Comparison of ENCODE assay signal across 15 cellular contexts in genomic region chr1:21575351-21575942, GRCh38.
DNase-seq lines count a peak whose midpoint lies in the region; ATAC-seq, FAIRE-seq and TF ChIP-seq lines count a peak whose summit lies in the region.
"Had no signal": no experiment of that assay in that cellular context is flagged by ENCODE, and none has a peak within 500 bp of the region (broad histone marks: within the 10 kb centered on the region; RNA-seq: fewer than 3 reads in every experiment).

No MANE protein-coding gene starts in this region.

- H3K4me2 ChIP-seq in endothelial cell of umbilical vein (ENCODE audit: insufficient read depth, low read length): no peak overlapping the region
- H3K4me2 ChIP-seq in neuronal stem cell (ENCODE audit: insufficient read depth, low read length, poor library complexity, severe bottlenecking): no peak overlapping the region

- peak overlapping the region; percentile 78 for H3K9ac ChIP-seq in endothelial cell of umbilical vein (replicated peaks; ENCODE audit: extremely low read depth, insufficient read depth, low read length)
- H3K9ac ChIP-seq in neuronal stem cell (ENCODE audit: low read depth, low read length, poor library complexity): peak overlapping the region; percentile 84

- H3K14ac ChIP-seq in neuronal stem cell (ENCODE audit: low read length): peak overlapping the region; percentile 57

- no peaks in the 10 kb centered on the region for H3K4me1 Mint-ChIP-seq in immature natural killer cell
- H3K4me1 Mint-ChIP-seq: CD4-positive, CD25-positive, alpha-beta regulatory T cell had no signal

- peak overlapping the region; percentile 86 for H3K18ac ChIP-seq in neuronal stem cell (ENCODE audit: low read length)

- peak overlapping the region; percentile 93 for H3K27ac ChIP-seq in right cardiac atrium (ENCODE audit: low read length)
- peak overlapping the region; percentile 87 for H3K27ac ChIP-seq in endothelial cell of umbilical vein (ENCODE audit: insufficient read depth, low read depth, low read length)
- peak overlapping the region; percentile 12 for H3K27ac ChIP-seq in neuronal stem cell (replicated peaks; ENCODE audit: low read length)
- H3K27ac ChIP-seq: HL-60 had no signal

- ATAC-seq in right cardiac atrium (no peak), left cardiac atrium (no peak), GM19463 (IDR thresholded peaks at IDR 0.05; ENCODE audit: unreplicated experiment) (no peak)

- peak overlapping the region; percentile 85 for H2BK12ac ChIP-seq in neuronal stem cell (ENCODE audit: low read length)

- H3K79me1 ChIP-seq in neuronal stem cell (ENCODE audit: low read depth, low read length): no peaks in the 10 kb centered on the region

- no peaks in the 10 kb centered on the region for H4K20me1 ChIP-seq in endothelial cell of umbilical vein (replicated peaks; ENCODE audit: control insufficient read depth, extremely low read depth, insufficient read depth, low read length)

- H3K4me3 ChIP-seq in right cardiac atrium (ENCODE audit: low read length) (no peak overlapping the region), endothelial cell of umbilical vein (replicated peaks in 1 of 3; ENCODE audit: insufficient read depth in 1 of 3, low read depth in 1 of 3, low read length in 3 of 3) (no peak overlapping the region), neuronal stem cell (ENCODE audit: low read length in 2 of 2) (no peak overlapping the region)

- dilution Hi-C loops in endothelial cell of umbilical vein (cut with MboI; ENCODE audit: extremely low pct_ligation_motif_present, low sequenced_read_pairs): no loop called here

- H3K36me3 Mint-ChIP-seq in immature natural killer cell: no peaks in the 10 kb centered on the region
- H3K36me3 Mint-ChIP-seq: CD4-positive, CD25-positive, alpha-beta regulatory T cell had no signal

- peaks cover 0 to 8% (median 8%) of the 10 kb centered on the region in 3 donors for H3K27me3 Mint-ChIP-seq in immature natural killer cell (ENCODE audit: low read depth in 3 of 3)

- no peaks in the 10 kb centered on the region for H3K79me2 ChIP-seq in endothelial cell of umbilical vein (ENCODE audit: control insufficient read depth, insufficient read depth, low read length)

- no peak overlapping the region for H3K4me3 Mint-ChIP-seq in immature natural killer cell
- H3K4me3 Mint-ChIP-seq: CD4-positive, CD25-positive, alpha-beta regulatory T cell had no signal

- no peak overlapping the region for H4K8ac ChIP-seq in neuronal stem cell (ENCODE audit: low read depth, low read length)

- H3K27me3 ChIP-seq in right cardiac atrium (ENCODE audit: control insufficient read depth, insufficient read depth) (no peaks in the 10 kb centered on the region), endothelial cell of umbilical vein (ENCODE audit: control insufficient read depth in 2 of 2, insufficient read depth in 2 of 2, low read length in 2 of 2) (peaks cover 0 to 9% of the 10 kb centered on the region in 2 experiments), neuronal stem cell (ENCODE audit: control insufficient read depth in 3 of 3, insufficient read depth in 3 of 3, low read depth in 1 of 3, low read length in 3 of 3) (peaks cover 0 to 8% (median 0%) of the 10 kb centered on the region in 3 experiments)

- no TSS peak for BruUV-seq in endothelial cell of umbilical vein (replicated peaks; lab: Mats Ljungman, UMichigan)

- H3K9me1 ChIP-seq in endothelial cell of umbilical vein (replicated peaks; ENCODE audit: control insufficient read depth, extremely low read depth, insufficient read depth, low read length): no peaks in the 10 kb centered on the region

- POLR2A ChIA-PET in endothelial cell of umbilical vein (lab: Charles Lee): no interaction called here

- H3K9me3 ChIP-seq in right cardiac atrium (ENCODE audit: control insufficient read depth, low read length) (no peaks in the 10 kb centered on the region), endothelial cell of umbilical vein (replicated peaks; ENCODE audit: control insufficient read depth, insufficient read depth, low read length) (no peaks in the 10 kb centered on the region), neuronal stem cell (replicated peaks in 1 of 2; ENCODE audit: control insufficient read depth in 2 of 2, insufficient read depth in 1 of 2, low read depth in 1 of 2, low read length in 2 of 2) (peaks cover 0 to 2% of the 10 kb centered on the region in 2 donors)

- H3K23ac ChIP-seq in neuronal stem cell (ENCODE audit: low read depth, low read length, poor library complexity): peak overlapping the region; percentile 25

- no peak overlapping the region for H2BK120ac ChIP-seq in neuronal stem cell (ENCODE audit: low read depth, low read length)

- H3K4me1 ChIP-seq in right cardiac atrium (ENCODE audit: control insufficient read depth, insufficient read depth, low read length) (peaks cover 6% of the 10 kb centered on the region), endothelial cell of umbilical vein (ENCODE audit: control insufficient read depth, extremely low read depth, insufficient read depth, low read length) (peaks cover 17% of the 10 kb centered on the region), neuronal stem cell (ENCODE audit: control insufficient read depth in 2 of 2, insufficient read depth in 1 of 2, low read depth in 1 of 2, low read length in 2 of 2) (peaks cover 10 to 19% of the 10 kb centered on the region in 2 donors)

- intact Hi-C loops in right cardiac atrium (cut with DNase I): loop anchor here in 2 of 4 donors (2.0 to 5.0 kb wide), 2 partner anchors 67 to 203 kb away; partner anchors contain the start of gene ALPL (in 2 of the 2)
- intact Hi-C loops in left cardiac atrium (cut with DNase I): loop anchor here (2.0 to 10.0 kb wide), 3 partner anchors 67 to 201 kb away; partner anchors contain the start of gene ALPL (in 1 of the 2)
- intact Hi-C loops in endothelial cell of umbilical vein (cut with micrococcal nuclease): loop anchor here (10.0 kb wide), 1 partner anchor 321 kb away; no protein-coding TSS in a partner anchor

- TF ChIP-seq CTCF in endothelial cell of umbilical vein (IDR thresholded peaks at IDR 0.05; ENCODE audit: extremely low read depth in 1 of 2, insufficient read depth in 1 of 2, low read depth in 1 of 2, low read length in 2 of 2): no peak

- no peak for FAIRE-seq in endothelial cell of umbilical vein (lab: Jason Lieb, UNC)
- FAIRE-seq: G401.6, GM12891 had no signal

- TF ChIP-seq POLR2A in endothelial cell of umbilical vein (IDR thresholded peaks at IDR 0.05; ENCODE audit: low read depth, low read length): no peak

- no peak overlapping the region for H3K27ac Mint-ChIP-seq in immature natural killer cell

- peak overlapping the region; percentile 84 for H2BK15ac ChIP-seq in neuronal stem cell (ENCODE audit: low read length)

- peak overlapping the region; percentile 33 for H4K91ac ChIP-seq in neuronal stem cell (ENCODE audit: low read depth, low read length, poor library complexity)

- no peaks in the 10 kb centered on the region for H3K9me3 Mint-ChIP-seq in immature natural killer cell
- H3K9me3 Mint-ChIP-seq: CD4-positive, CD25-positive, alpha-beta regulatory T cell had no signal

- CTCF ChIA-PET in endothelial cell of umbilical vein (lab: Charles Lee): interaction anchor here (1.3 kb wide), 1 partner anchor 205 kb away, joined by 6 read pairs; no protein-coding TSS in a partner anchor

- peak overlapping the region; percentile 58 for H3K4ac ChIP-seq in neuronal stem cell (ENCODE audit: low read length)

- peak overlapping the region; percentile 67 for H2AK5ac ChIP-seq in neuronal stem cell (ENCODE audit: low read depth, low read length)

- WGBS in right cardiac atrium: 93% methylated on average over 18 of the region's 18 CpGs
- WGBS in neuronal stem cell (ENCODE audit: extremely low coverage in 2 of 2, insufficient read length in 2 of 2, insufficient replicate concordance in 1 of 2), 2 donors: no CpG with 5 or more reads among the region's 18 CpGs

- H3K36me3 ChIP-seq in endothelial cell of umbilical vein (ENCODE audit: control insufficient read depth in 2 of 2, extremely low read depth in 1 of 2, insufficient read depth in 2 of 2, low read length in 2 of 2) (no peaks in the 10 kb centered on the region), neuronal stem cell (replicated peaks in 1 of 2; ENCODE audit: control insufficient read depth in 2 of 2, insufficient read depth in 2 of 2, low read length in 2 of 2) (peaks cover 0 to 8% of the 10 kb centered on the region in 2 donors)

- peak overlapping the region; percentile 63 for H2BK5ac ChIP-seq in neuronal stem cell (ENCODE audit: low read length)

- H2AFZ ChIP-seq in endothelial cell of umbilical vein (ENCODE audit: low read depth, low read length) (no peak overlapping the region), neuronal stem cell (ENCODE audit: low read length) (peak overlapping the region; percentile 93)

- DNase-seq in right cardiac atrium: peak in 1 of 3 donors; percentile 28
- DNase-seq in left cardiac atrium: no peak
- DNase-seq in endothelial cell of umbilical vein (ENCODE audit: low read depth, low spot score): no peak
- no peak for DNase-seq in neuronal stem cell (ENCODE audit: low spot score)
- DNase-seq in anterior cingulate cortex (lab: John Stamatoyannopoulos, UW): no peak
- no peak for DNase-seq in immature natural killer cell
- DNase-seq in DMS 273 (lab: John Stamatoyannopoulos, UW; ENCODE audit: unreplicated experiment): no peak
- DNase-seq: CD4-positive, CD25-positive, alpha-beta regulatory T cell; KG1; NCI-H1048; NCI-H146 had no signal

TF ChIP-seq in endothelial cell of umbilical vein, 7 proteins besides CTCF, POLR2A, EP300 and RAD21:
- TF ChIP-seq GATA2 (IDR thresholded peaks at IDR 0.05; ENCODE audit: insufficient read depth, insufficient read length, low read depth, low read length) (no peak), MYC (IDR thresholded peaks at IDR 0.05; ENCODE audit: low read depth, low read length) (no peak), FOS (IDR thresholded peaks at IDR 0.05; ENCODE audit: borderline replicate concordance, insufficient read depth, low read length) (no peak), JUN (IDR thresholded peaks at IDR 0.05; ENCODE audit: borderline replicate concordance, insufficient read depth, insufficient read length, low read depth) (no peak), MAX (IDR thresholded peaks at IDR 0.05; ENCODE audit: insufficient read depth, insufficient read length) (no peak), EZH2 (IDR thresholded peaks at IDR 0.05; ENCODE audit: borderline replicate concordance, low read depth, low read length, severe bottlenecking) (no peak), POLR2AphosphoS5 (IDR thresholded peaks at IDR 0.05; ENCODE audit: insufficient read depth, low read depth, low read length) (no peak)

Comparison
In these comparisons a context has a peak if more than half of its experiments do, and no peak if none do; other contexts are left out.
1. H3K27ac ChIP-seq: peak in every context shown above with its lines; median percentile 93 in right cardiac atrium; 87 in endothelial cell of umbilical vein; 12 in neuronal stem cell.